Comparison of ENCODE assay signal across 22 cellular contexts in the genomic region with DNA sequence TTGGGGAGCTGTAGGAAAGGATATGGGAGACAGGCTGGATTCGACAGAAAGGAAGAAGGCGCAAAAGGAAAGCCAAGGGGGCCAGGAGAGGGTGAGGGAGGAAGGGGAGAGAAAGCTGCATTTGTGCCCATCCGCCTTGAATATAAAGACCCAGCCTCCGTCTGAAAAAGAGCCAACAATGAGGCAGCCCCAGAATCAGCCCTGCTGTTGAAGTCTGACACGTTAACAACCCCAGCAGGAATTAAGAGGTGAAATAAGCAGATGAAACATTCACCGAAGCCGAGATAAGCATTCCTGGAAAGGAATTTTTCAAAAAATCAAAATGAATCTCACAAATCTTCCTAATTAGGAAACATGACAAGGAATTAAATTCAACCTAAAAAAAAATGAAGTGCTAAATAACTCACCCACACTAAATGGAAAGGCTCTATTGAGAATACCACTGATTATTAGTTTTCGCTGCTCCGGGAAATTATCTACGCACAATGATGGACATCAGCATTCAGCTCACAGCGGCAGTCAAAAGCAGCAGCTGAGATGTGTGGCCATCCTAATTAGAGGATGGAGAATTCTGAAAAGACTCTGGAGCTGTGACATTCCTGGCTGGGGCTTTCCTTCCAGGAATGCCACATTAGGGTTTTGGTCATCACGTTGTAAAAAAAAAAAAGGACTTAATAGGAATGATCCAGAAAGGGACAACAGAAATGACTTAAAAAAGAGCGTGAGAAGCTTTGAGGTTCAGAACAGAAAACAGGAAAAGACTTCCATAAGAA. TPM values are rescaled to one million over a fixed set of nuclear protein-coding genes. Genes with fewer than 3 reads are reported as not detected.
DNase-seq lines count a peak whose midpoint lies in the region; ATAC-seq and TF ChIP-seq lines count a peak whose summit lies in the region.
"Had no signal": no experiment of that assay in that cellular context is flagged by ENCODE, and none has a peak within 500 bp of the region (broad histone marks: within the 10 kb centered on the region; RNA-seq: fewer than 3 reads in every experiment).

No MANE protein-coding gene starts in this region.

- H3K9ac ChIP-seq in endodermal cell (ENCODE audit: extremely low read depth, low read length, poor library complexity, severe bottlenecking) = peak overlapping the region; percentile 47
- H3K9ac ChIP-seq in SK-N-SH = no peak overlapping the region
- H3K9ac ChIP-seq: GM23248 had no signal

- no peaks in the 10 kb centered on the region for H3K27me3 ChIP-seq in endodermal cell (ENCODE audit: control insufficient read depth, insufficient read depth, low read length, poor library complexity, severe bottlenecking)
- no peaks in the 10 kb centered on the region for H3K27me3 ChIP-seq in neuron (ENCODE audit: insufficient read depth, low read length)
- H3K27me3 ChIP-seq in SK-N-SH (ENCODE audit: insufficient read depth) = peaks cover 48% of the 10 kb centered on the region

- H2AFZ ChIP-seq in neuron (ENCODE audit: low read depth, low read length) = peak overlapping the region; percentile 68
- no peak overlapping the region for H2AFZ ChIP-seq in SK-N-SH (ENCODE audit: low read depth)
- H2AFZ ChIP-seq: GM23248 had no signal

- H3K4me2 ChIP-seq in SK-N-SH = no peak overlapping the region

- peak overlapping the region; percentile 18 for H3K27ac Mint-ChIP-seq in activated T-cell treated with anti-CD3 and anti-CD28 coated beads, Interleukin-2, amount 50 U/mL, for 72 hours
- no peak overlapping the region for H3K27ac Mint-ChIP-seq in endodermal cell
- H3K27ac Mint-ChIP-seq: CD8-positive, alpha-beta T cell had no signal

- CTCF ChIA-PET in SK-N-SH (lab: Yijun Ruan, JAX) = interaction anchor here (0.6 to 9.6 kb wide), 6 partner anchors 15 to 578 kb away, joined by 3 to 193 read pairs (median 3); no protein-coding TSS in a partner anchor

- no peaks in the 10 kb centered on the region for H3K9me2 ChIP-seq in SK-N-SH

- no peaks in the 10 kb centered on the region for H4K20me1 ChIP-seq in SK-N-SH (ENCODE audit: insufficient read depth)

- peaks cover 26% of the 10 kb centered on the region for H3K4me1 Mint-ChIP-seq in activated T-cell treated with anti-CD3 and anti-CD28 coated beads, Interleukin-2, amount 50 U/mL, for 72 hours (ENCODE audit: low read depth)
- peaks cover 13% of the 10 kb centered on the region for H3K4me1 Mint-ChIP-seq in endodermal cell

- H3K4me3 ChIP-seq in endodermal cell (ENCODE audit: low read length) = peak overlapping the region; percentile 42
- H3K4me3 ChIP-seq in neuron (ENCODE audit: low read length) = peak overlapping the region; percentile 28
- no peak overlapping the region for H3K4me3 ChIP-seq in SK-N-SH (ENCODE audit: low read depth in 2 of 2, low read length in 1 of 2)
- H3K4me3 ChIP-seq: GM23248, MG63 had no signal

- no peaks in the 10 kb centered on the region for H3K27me3 Mint-ChIP-seq in activated T-cell treated with anti-CD3 and anti-CD28 coated beads, Interleukin-2, amount 50 U/mL, for 72 hours (ENCODE audit: low read depth)
- H3K27me3 Mint-ChIP-seq in endodermal cell (ENCODE audit: insufficient read depth) = no peaks in the 10 kb centered on the region

- no peak overlapping the region for H3K4me3 Mint-ChIP-seq in activated T-cell treated with anti-CD3 and anti-CD28 coated beads, Interleukin-2, amount 50 U/mL, for 72 hours
- no peak overlapping the region for H3K4me3 Mint-ChIP-seq in endodermal cell
- H3K4me3 Mint-ChIP-seq: CD8-positive, alpha-beta T cell had no signal

- H3K27ac ChIP-seq in endodermal cell (ENCODE audit: low read depth, low read length) (peak overlapping the region; percentile 91), SK-N-SH (ENCODE audit: low read depth in 2 of 2, low read length in 1 of 2) (no peak overlapping the region)
- H3K27ac ChIP-seq: GM23248 had no signal

- H3K4me1 ChIP-seq in endodermal cell (ENCODE audit: control insufficient read depth, insufficient read depth, low read length) (peaks cover 5% of the 10 kb centered on the region), neuron (ENCODE audit: insufficient read depth, low read length) (peaks cover 51% of the 10 kb centered on the region), SK-N-SH (ENCODE audit: control insufficient read depth in 1 of 2, insufficient read depth in 2 of 2, low read depth in 1 of 2, low read length in 1 of 2) (no peaks in the 10 kb centered on the region; a peak in 1 of 4 replicates)

- no peak for TF ChIP-seq EP300 in SK-N-SH (IDR thresholded peaks at IDR 0.05; ENCODE audit: borderline replicate concordance in 1 of 2, low read depth in 1 of 2, low read length in 1 of 2)

- peaks cover 2 to 5% of the 10 kb centered on the region in 2 donors for H3K36me3 Mint-ChIP-seq in activated T-cell treated with anti-CD3 and anti-CD28 coated beads, Interleukin-2, amount 50 U/mL, for 72 hours (ENCODE audit: insufficient read depth in 2 of 2)
- peaks cover 7% of the 10 kb centered on the region for H3K36me3 Mint-ChIP-seq in endodermal cell (ENCODE audit: low read depth)
- H3K36me3 Mint-ChIP-seq: CD8-positive, alpha-beta T cell had no signal

- WGBS in endodermal cell (ENCODE audit: insufficient coverage in 1 of 2, insufficient read length in 1 of 2), 2 experiments = 38 to 49% methylated on average over 11 to 13 of the region's 13 CpGs
- WGBS in SK-N-SH (ENCODE audit: low lambda C conversion rate) = 14% methylated on average over 13 of the region's 13 CpGs

- ATAC-seq in activated T-cell treated with anti-CD3 and anti-CD28 coated beads, Interleukin-2, amount 50 U/mL, for 72 hours (replicated peaks in 1 of 2) = no peak
- ATAC-seq: CD8-positive, alpha-beta T cell; Panc1 had no signal

- POLR2A ChIA-PET in SK-N-SH (lab: Yijun Ruan, JAX) = no interaction called here

- no peaks in the 10 kb centered on the region for H3K9me3 Mint-ChIP-seq in activated T-cell treated with anti-CD3 and anti-CD28 coated beads, Interleukin-2, amount 50 U/mL, for 72 hours
- H3K9me3 Mint-ChIP-seq in endodermal cell = peaks cover 20% of the 10 kb centered on the region
- H3K9me3 Mint-ChIP-seq: CD8-positive, alpha-beta T cell had no signal

- TF ChIP-seq CTCF in endodermal cell (conservative IDR thresholded peaks at IDR 0.05) = no peak
- no peak for TF ChIP-seq CTCF in SK-N-SH (IDR thresholded peaks at IDR 0.05)

- no peaks in the 10 kb centered on the region for H3K36me3 ChIP-seq in endodermal cell (ENCODE audit: control insufficient read depth, insufficient read depth, low read length)
- no peaks in the 10 kb centered on the region for H3K36me3 ChIP-seq in neuron (ENCODE audit: insufficient read depth, low read length)
- H3K36me3 ChIP-seq in SK-N-SH (replicated peaks in 1 of 2; ENCODE audit: control insufficient read depth in 1 of 2, insufficient read depth in 2 of 2, low read length in 1 of 2) = no peaks in the 10 kb centered on the region
- H3K36me3 ChIP-seq: MG63 had no signal

- no peak for DNase-seq in activated T-cell treated with anti-CD3 and anti-CD28 coated beads, Interleukin-2, amount 50 U/mL, for 72 hours
- DNase-seq in activated T-cell treated with anti-CD3 and anti-CD28 coated beads for 4 hours (no peak), endodermal cell (peak; percentile 87), SK-N-SH (no peak)
- no peak for DNase-seq in activated effector memory CD4-positive, alpha-beta T cell treated with anti-CD3 and anti-CD28 coated beads, Interleukin-2, amount 50 U/mL, for 16 hours
- no peak for DNase-seq in central memory CD4-positive, alpha-beta T cell
- DNase-seq: 8988T; C1 segment of cervical spinal cord; CD8-positive, alpha-beta T cell; DND-41; GM23248; HCEC 1CT; MG63; NCI-H1417 treated with DMSO at 0.1 percent for 48 hours; NCI-H1930; NCI-H226; NCI-H510A treated with DMSO at 0.1 percent for 48 hours; NCI-H748 treated with DMSO at 0.1 percent for 48 hours; NK-92 treated with Interleukin-12 subunit alpha and Interleukin-12 subunit beta, amount 100 ng/mL, for 24 hours; SIG-M5 had no signal

- TF ChIP-seq RAD21 in SK-N-SH (IDR thresholded peaks at IDR 0.05; ENCODE audit: low read length) = no peak

- no peaks in the 10 kb centered on the region for H3F3A ChIP-seq in SK-N-SH (replicated peaks; ENCODE audit: insufficient read depth)

- H3K79me2 ChIP-seq in SK-N-SH (ENCODE audit: insufficient read depth) = no peaks in the 10 kb centered on the region

- H3K9me3 ChIP-seq in endodermal cell (ENCODE audit: control insufficient read depth, low read length) (peaks cover 14% of the 10 kb centered on the region), neuron (ENCODE audit: low read length) (no peaks in the 10 kb centered on the region), SK-N-SH (no peaks in the 10 kb centered on the region)
- H3K9me3 ChIP-seq: MG63 had no signal

TF ChIP-seq in SK-N-SH, 30 proteins besides CTCF, POLR2A, EP300 and RAD21:
- TF ChIP-seq MEF2A (IDR thresholded peaks at IDR 0.05; ENCODE audit: borderline replicate concordance, low read depth) (no peak), RFX5 (IDR thresholded peaks at IDR 0.05; ENCODE audit: low read length) (no peak)
- TF ChIP-seq, protein P1, sequence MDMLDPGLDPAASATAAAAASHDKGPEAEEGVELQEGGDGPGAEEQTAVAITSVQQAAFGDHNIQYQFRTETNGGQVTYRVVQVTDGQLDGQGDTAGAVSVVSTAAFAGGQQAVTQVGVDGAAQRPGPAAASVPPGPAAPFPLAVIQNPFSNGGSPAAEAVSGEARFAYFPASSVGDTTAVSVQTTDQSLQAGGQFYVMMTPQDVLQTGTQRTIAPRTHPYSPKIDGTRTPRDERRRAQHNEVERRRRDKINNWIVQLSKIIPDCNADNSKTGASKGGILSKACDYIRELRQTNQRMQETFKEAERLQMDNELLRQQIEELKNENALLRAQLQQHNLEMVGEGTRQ (IDR thresholded peaks at IDR 0.05; ENCODE audit: borderline replicate concordance, low read depth, low read length) = no peak

RNA-seq across cellular contexts. Expression of a gene that starts 8.2 kb away (rescaled TPM):
- total RNA-seq in activated T-cell treated with anti-CD3 and anti-CD28 coated beads, Interleukin-2, amount 50 U/mL, for 72 hours = 10 to 100 TPM; 30.7 to 39.5 TPM
- 10 to 100 TPM; 15.3 to 30.3 TPM for total RNA-seq in endodermal cell
- 15.6 TPM for polyA plus RNA-seq in endodermal cell (2013, experiment 1 of 2)
- polyA plus RNA-seq in endodermal cell (2013, experiment 2 of 2) = 16.7 TPM
- 1.8 and 2.7 TPM in 2 replicates for polyA plus RNA-seq in SK-N-SH (2012; rRNA removed)
- 2.5 and 2.6 TPM in 2 replicates for polyA plus RNA-seq in SK-N-SH (2012; cell fraction: cytosol; rRNA removed)
- polyA plus RNA-seq in SK-N-SH (2012; cell fraction: nucleus; rRNA removed) = 1.1 and 2.1 TPM in 2 replicates

Comparison
In these comparisons a context has a peak if more than half of its experiments do, and no peak if none do; other contexts are left out.
1. H3K4me3 ChIP-seq: peak in endodermal cell (single experiment) and neuron (single experiment); none in SK-N-SH (0 of 2).